Comparison of ENCODE assay signal across 20 cellular contexts in the genomic region with DNA sequence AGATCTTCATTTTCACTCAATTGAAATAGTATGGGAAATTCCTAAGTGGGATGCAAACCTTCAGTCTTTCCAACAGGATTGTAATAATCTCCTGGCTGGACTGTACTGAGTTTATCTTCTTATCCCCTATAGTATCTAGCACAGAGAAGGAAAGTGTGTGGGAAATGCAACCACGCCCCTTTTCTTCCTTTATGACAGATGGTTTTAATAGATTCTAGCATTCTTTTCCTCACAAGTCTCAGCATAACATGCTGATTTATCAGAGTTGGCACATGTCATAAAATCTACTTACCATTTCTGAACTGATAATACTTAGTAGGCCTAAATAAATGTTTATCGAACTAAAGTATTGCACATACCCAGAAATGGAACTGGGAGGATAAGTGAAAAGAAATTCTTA.
DNase-seq lines count a peak whose midpoint lies in the region; ATAC-seq and TF ChIP-seq lines count a peak whose summit lies in the region.
"Had no signal": no experiment of that assay in that cellular context is flagged by ENCODE, and none has a peak within 500 bp of the region (broad histone marks: within the 10 kb centered on the region; RNA-seq: fewer than 3 reads in every experiment).

No MANE protein-coding gene starts in this region.

- peaks cover 2% of the 10 kb centered on the region for H3K9me3 Mint-ChIP-seq in stimulated activated memory B cell treated with anti-CD40 and anti-IgM and Interleukin-4, amounts not matched to agents 10 μg/mL and 1 μg/mL and 100 μg/mL, for 72 hours

- no peaks in the 10 kb centered on the region for H3K36me3 Mint-ChIP-seq in stimulated activated memory B cell treated with anti-CD40 and anti-IgM and Interleukin-4, amounts not matched to agents 10 μg/mL and 1 μg/mL and 100 μg/mL, for 72 hours
- H3K36me3 Mint-ChIP-seq: CD8-positive, alpha-beta memory T cell had no signal

- ATAC-seq in stimulated activated memory B cell treated with anti-CD40 and anti-IgM and Interleukin-4, amounts not matched to agents 10 μg/mL and 1 μg/mL and 100 μg/mL, for 72 hours, result no peak
- ATAC-seq: A549, Panc1 had no signal

- no peaks in the 10 kb centered on the region for H3K4me1 Mint-ChIP-seq in stimulated activated memory B cell treated with anti-CD40 and anti-IgM and Interleukin-4, amounts not matched to agents 10 μg/mL and 1 μg/mL and 100 μg/mL, for 72 hours
- H3K4me1 Mint-ChIP-seq: CD8-positive, alpha-beta memory T cell had no signal

- in situ Hi-C loops in KBM-7 (cut with MboI; ENCODE audit: low pct_unique_long_range_greater_than_20kb, low sequenced_read_pairs), result no loop called here
- in situ Hi-C loops in G401 (cut with HindIII; ENCODE audit: low sequenced_read_pairs), result no loop called here

- no peak overlapping the region for H3K4me3 Mint-ChIP-seq in stimulated activated memory B cell treated with anti-CD40 and anti-IgM and Interleukin-4, amounts not matched to agents 10 μg/mL and 1 μg/mL and 100 μg/mL, for 72 hours
- H3K4me3 Mint-ChIP-seq: CD8-positive, alpha-beta memory T cell had no signal

- no peak overlapping the region for H3K27ac Mint-ChIP-seq in stimulated activated memory B cell treated with anti-CD40 and anti-IgM and Interleukin-4, amounts not matched to agents 10 μg/mL and 1 μg/mL and 100 μg/mL, for 72 hours
- H3K27ac Mint-ChIP-seq: CD8-positive, alpha-beta memory T cell had no signal

- H3K27me3 Mint-ChIP-seq in stimulated activated memory B cell treated with anti-CD40 and anti-IgM and Interleukin-4, amounts not matched to agents 10 μg/mL and 1 μg/mL and 100 μg/mL, for 72 hours, result no peaks in the 10 kb centered on the region
- H3K27me3 Mint-ChIP-seq: CD8-positive, alpha-beta memory T cell had no signal

- TF ChIP-seq CTCF in choroid plexus epithelial cell (conservative IDR thresholded peaks at IDR 0.05; ENCODE audit: low read depth, low read length), result no peak
- no peak for TF ChIP-seq CTCF in foreskin fibroblast (IDR thresholded peaks at IDR 0.05; ENCODE audit: low read depth, low read length)

- peak; percentile 4 for DNase-seq in AG20443 (ENCODE audit: low spot score)
- DNase-seq in HS-5 (ENCODE audit: low read depth), result peak; percentile 37
- peak; percentile 15 for DNase-seq in choroid plexus epithelial cell (ENCODE audit: low read depth)
- peak; percentile 0 to 36 for DNase-seq in foreskin fibroblast
- no peak for DNase-seq in cortex of kidney (lab: John Stamatoyannopoulos, UW)
- no peak for DNase-seq in KBM-7
- no peak for DNase-seq in G401 (ENCODE audit: low spot score)
- DNase-seq: CD8-positive, alpha-beta memory T cell; DMS79; GDM1; NCI-H1092; NCI-H146; NCI-H2081; NCI-H510A treated with DMSO at 0.1 percent for 48 hours; NCI-H82; SHP77 had no signal

- no peak overlapping the region for H3K4me3 ChIP-seq in choroid plexus epithelial cell (ENCODE audit: low read depth, low read length)
- no peak overlapping the region for H3K4me3 ChIP-seq in foreskin fibroblast (ENCODE audit: low read depth in 1 of 2, low read length in 2 of 2)
- H3K4me3 ChIP-seq: A549, BLaER1 had no signal

Comparison
In these comparisons a context has a peak if more than half of its experiments do, and no peak if none do; other contexts are left out.
1. DNase-seq: peak in AG20443 (single experiment), HS-5 (single experiment), choroid plexus epithelial cell (single experiment) and foreskin fibroblast (2 of 2); none in cortex of kidney (single experiment), KBM-7 (single experiment) and G401 (single experiment).